ENCODE assay signal across 1 cellular context in the genomic region with DNA sequence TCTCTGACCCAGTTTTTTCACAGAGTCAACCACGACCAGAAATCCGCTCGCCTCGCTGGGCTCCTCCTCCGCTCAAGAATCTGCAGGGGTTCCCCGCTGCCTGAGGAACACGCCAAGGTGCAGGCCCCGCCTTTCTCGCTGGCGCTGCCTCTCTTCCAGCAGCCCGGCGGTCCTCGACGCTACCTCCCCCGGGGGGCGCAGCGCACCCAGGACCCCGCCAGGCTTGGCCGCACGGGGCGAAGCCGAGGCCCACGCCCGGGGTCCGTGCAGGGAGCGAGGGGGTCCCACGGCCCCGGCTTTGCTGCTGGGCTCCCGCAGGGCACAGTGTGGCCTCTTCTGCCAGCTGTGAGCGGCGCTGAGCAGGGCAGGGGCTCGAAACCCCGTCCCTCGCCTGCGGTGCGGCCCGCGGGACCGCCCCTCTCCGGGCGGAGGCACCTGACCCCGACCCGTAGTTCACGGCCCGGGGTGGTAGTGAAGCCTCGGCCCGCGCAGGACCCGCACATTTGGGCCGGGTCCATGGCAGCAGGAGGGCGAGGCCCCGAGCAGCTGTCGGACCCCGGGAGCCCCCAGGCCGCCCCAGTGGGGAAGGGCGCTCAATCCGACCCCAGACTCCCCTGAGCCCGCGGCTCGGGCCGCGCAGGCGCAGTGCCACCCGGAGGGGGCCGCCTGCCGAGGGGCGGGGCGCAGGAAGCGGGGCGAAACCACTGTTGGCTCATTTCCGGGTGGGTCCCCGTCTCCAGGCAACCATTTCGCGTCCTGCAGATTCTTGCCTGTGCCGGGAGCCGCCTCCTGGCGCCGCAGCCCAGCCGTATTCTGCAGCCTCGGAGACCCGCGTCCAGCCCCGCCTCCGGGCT.
TF ChIP-seq lines count a peak whose summit lies in the region.

No MANE protein-coding gene starts in this region.

TF ChIP-seq in HepG2, 621 proteins besides CTCF, POLR2A, EP300 and RAD21 (continued from another document and continues in another):
- TF ChIP-seq, protein P1, sequence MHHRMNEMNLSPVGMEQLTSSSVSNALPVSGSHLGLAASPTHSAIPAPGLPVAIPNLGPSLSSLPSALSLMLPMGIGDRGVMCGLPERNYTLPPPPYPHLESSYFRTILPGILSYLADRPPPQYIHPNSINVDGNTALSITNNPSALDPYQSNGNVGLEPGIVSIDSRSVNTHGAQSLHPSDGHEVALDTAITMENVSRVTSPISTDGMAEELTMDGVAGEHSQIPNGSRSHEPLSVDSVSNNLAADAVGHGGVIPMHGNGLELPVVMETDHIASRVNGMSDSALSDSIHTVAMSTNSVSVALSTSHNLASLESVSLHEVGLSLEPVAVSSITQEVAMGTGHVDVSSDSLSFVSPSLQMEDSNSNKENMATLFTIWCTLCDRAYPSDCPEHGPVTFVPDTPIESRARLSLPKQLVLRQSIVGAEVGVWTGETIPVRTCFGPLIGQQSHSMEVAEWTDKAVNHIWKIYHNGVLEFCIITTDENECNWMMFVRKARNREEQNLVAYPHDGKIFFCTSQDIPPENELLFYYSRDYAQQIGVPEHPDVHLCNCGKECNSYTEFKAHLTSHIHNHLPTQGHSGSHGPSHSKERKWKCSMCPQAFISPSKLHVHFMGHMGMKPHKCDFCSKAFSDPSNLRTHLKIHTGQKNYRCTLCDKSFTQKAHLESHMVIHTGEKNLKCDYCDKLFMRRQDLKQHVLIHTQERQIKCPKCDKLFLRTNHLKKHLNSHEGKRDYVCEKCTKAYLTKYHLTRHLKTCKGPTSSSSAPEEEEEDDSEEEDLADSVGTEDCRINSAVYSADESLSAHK (CRISPR knock-in tag; IDR thresholded peaks at IDR 0.05; ENCODE audit: borderline replicate concordance), result no peak
- TF ChIP-seq, protein P2, sequence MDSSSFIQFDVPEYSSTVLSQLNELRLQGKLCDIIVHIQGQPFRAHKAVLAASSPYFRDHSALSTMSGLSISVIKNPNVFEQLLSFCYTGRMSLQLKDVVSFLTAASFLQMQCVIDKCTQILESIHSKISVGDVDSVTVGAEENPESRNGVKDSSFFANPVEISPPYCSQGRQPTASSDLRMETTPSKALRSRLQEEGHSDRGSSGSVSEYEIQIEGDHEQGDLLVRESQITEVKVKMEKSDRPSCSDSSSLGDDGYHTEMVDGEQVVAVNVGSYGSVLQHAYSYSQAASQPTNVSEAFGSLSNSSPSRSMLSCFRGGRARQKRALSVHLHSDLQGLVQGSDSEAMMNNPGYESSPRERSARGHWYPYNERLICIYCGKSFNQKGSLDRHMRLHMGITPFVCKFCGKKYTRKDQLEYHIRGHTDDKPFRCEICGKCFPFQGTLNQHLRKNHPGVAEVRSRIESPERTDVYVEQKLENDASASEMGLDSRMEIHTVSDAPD (CRISPR knock-in tag; IDR thresholded peaks at IDR 0.05), result no peak
- TF ChIP-seq, protein P3, sequence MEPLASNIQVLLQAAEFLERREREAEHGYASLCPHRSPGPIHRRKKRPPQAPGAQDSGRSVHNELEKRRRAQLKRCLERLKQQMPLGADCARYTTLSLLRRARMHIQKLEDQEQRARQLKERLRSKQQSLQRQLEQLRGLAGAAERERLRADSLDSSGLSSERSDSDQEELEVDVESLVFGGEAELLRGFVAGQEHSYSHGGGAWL (CRISPR knock-in tag; IDR thresholded peaks at IDR 0.05), result peak; percentile 57; the same call in 1 of the 2 replicates
- TF ChIP-seq NFYB (CRISPR knock-in tag; IDR thresholded peaks at IDR 0.05) (no peak), KDM3A (CRISPR knock-in tag; IDR thresholded peaks at IDR 0.05; ENCODE audit: low read depth) (peak; percentile 66; the same call in 1 of the 2 replicates), PHF8 (CRISPR knock-in tag; IDR thresholded peaks at IDR 0.05) (peak; percentile 89), ZNF788 (CRISPR knock-in tag; IDR thresholded peaks at IDR 0.05; ENCODE audit: borderline replicate concordance) (peak; percentile 62; the same call in 1 of the 2 replicates), PAF1 (CRISPR knock-in tag; IDR thresholded peaks at IDR 0.05) (no peak), FIP1L1 (IDR thresholded peaks at IDR 0.05; ENCODE audit: borderline replicate concordance, insufficient read depth, low read depth, low read length) (no peak), PHF21A (CRISPR knock-in tag; IDR thresholded peaks at IDR 0.05) (no peak), ZNF383 (CRISPR knock-in tag; IDR thresholded peaks at IDR 0.05; ENCODE audit: borderline replicate concordance) (no peak), NKX3-1 (CRISPR knock-in tag; IDR thresholded peaks at IDR 0.05) (no peak), SPEN (CRISPR knock-in tag; IDR thresholded peaks at IDR 0.05; ENCODE audit: low read depth) (peak; percentile 59), KAT2B (IDR thresholded peaks at IDR 0.05; ENCODE audit: borderline replicate concordance, low read depth, low read length) (no peak), ISX (CRISPR knock-in tag; conservative IDR thresholded peaks at IDR 0.05) (no peak), ZMYM2 (CRISPR knock-in tag; IDR thresholded peaks at IDR 0.05) (no peak), ZNF207 (IDR thresholded peaks at IDR 0.05; ENCODE audit: borderline replicate concordance) (no peak), THYN1 (CRISPR knock-in tag; IDR thresholded peaks at IDR 0.05; ENCODE audit: borderline replicate concordance, low read depth) (peak; percentile 77; the same call in 1 of the 2 replicates), ZNF484 (CRISPR knock-in tag; IDR thresholded peaks at IDR 0.05; ENCODE audit: borderline replicate concordance, low read depth) (no peak), ZBTB38 (CRISPR knock-in tag; IDR thresholded peaks at IDR 0.05) (no peak), ZNF326 (CRISPR knock-in tag; IDR thresholded peaks at IDR 0.05; ENCODE audit: borderline replicate concordance) (no peak)
- TF ChIP-seq, protein P4, sequence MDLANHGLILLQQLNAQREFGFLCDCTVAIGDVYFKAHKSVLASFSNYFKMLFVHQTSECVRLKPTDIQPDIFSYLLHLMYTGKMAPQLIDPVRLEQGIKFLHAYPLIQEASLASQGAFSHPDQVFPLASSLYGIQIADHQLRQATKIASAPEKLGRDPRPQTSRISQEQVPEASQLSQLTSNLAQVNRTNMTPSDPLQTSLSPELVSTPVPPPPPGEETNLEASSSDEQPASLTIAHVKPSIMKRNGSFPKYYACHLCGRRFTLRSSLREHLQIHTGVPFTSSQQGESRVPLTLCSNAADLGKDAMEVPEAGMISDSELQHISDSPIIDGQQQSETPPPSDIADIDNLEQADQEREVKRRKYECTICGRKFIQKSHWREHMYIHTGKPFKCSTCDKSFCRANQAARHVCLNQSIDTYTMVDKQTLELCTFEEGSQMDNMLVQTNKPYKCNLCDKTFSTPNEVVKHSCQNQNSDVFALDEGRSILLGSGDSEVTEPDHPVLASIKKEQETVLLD (CRISPR knock-in tag; IDR thresholded peaks at IDR 0.05; ENCODE audit: low read depth), result no peak
- TF ChIP-seq, protein P5, sequence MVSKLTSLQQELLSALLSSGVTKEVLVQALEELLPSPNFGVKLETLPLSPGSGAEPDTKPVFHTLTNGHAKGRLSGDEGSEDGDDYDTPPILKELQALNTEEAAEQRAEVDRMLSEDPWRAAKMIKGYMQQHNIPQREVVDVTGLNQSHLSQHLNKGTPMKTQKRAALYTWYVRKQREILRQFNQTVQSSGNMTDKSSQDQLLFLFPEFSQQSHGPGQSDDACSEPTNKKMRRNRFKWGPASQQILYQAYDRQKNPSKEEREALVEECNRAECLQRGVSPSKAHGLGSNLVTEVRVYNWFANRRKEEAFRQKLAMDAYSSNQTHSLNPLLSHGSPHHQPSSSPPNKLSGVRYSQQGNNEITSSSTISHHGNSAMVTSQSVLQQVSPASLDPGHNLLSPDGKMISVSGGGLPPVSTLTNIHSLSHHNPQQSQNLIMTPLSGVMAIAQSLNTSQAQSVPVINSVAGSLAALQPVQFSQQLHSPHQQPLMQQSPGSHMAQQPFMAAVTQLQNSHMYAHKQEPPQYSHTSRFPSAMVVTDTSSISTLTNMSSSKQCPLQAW (CRISPR knock-in tag; IDR thresholded peaks at IDR 0.05), result no peak
- TF ChIP-seq, protein P6, sequence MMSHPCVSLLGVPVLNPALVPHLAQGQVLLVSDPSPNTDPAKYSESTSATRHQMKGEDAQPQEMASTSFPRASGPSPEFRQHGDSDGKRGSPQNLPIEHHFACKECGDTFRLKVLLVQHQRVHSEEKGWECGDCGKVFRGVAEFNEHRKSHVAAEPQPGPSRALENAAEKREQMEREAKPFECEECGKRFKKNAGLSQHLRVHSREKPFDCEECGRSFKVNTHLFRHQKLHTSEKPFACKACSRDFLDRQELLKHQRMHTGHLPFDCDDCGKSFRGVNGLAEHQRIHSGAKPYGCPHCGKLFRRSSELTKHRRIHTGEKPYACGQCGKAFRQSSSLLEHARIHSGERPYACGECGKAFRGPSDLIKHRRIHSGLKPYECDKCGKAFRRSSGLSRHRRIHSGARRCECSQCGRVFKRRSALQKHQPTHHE (CRISPR knock-in tag; IDR thresholded peaks at IDR 0.05; ENCODE audit: borderline replicate concordance), result no peak
- TF ChIP-seq, protein P7, sequence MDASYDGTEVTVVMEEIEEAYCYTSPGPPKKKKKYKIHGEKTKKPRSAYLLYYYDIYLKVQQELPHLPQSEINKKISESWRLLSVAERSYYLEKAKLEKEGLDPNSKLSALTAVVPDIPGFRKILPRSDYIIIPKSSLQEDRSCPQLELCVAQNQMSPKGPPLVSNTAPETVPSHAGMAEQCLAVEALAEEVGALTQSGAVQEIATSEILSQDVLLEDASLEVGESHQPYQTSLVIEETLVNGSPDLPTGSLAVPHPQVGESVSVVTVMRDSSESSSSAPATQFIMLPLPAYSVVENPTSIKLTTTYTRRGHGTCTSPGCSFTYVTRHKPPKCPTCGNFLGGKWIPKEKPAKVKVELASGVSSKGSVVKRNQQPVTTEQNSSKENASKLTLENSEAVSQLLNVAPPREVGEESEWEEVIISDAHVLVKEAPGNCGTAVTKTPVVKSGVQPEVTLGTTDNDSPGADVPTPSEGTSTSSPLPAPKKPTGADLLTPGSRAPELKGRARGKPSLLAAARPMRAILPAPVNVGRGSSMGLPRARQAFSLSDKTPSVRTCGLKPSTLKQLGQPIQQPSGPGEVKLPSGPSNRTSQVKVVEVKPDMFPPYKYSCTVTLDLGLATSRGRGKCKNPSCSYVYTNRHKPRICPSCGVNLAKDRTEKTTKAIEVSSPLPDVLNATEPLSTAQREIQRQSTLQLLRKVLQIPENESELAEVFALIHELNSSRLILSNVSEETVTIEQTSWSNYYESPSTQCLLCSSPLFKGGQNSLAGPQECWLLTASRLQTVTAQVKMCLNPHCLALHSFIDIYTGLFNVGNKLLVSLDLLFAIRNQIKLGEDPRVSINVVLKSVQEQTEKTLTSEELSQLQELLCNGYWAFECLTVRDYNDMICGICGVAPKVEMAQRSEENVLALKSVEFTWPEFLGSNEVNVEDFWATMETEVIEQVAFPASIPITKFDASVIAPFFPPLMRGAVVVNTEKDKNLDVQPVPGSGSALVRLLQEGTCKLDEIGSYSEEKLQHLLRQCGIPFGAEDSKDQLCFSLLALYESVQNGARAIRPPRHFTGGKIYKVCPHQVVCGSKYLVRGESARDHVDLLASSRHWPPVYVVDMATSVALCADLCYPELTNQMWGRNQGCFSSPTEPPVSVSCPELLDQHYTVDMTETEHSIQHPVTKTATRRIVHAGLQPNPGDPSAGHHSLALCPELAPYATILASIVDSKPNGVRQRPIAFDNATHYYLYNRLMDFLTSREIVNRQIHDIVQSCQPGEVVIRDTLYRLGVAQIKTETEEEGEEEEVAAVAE (CRISPR knock-in tag; IDR thresholded peaks at IDR 0.05; ENCODE audit: borderline replicate concordance), result no peak
- TF ChIP-seq, protein P8, sequence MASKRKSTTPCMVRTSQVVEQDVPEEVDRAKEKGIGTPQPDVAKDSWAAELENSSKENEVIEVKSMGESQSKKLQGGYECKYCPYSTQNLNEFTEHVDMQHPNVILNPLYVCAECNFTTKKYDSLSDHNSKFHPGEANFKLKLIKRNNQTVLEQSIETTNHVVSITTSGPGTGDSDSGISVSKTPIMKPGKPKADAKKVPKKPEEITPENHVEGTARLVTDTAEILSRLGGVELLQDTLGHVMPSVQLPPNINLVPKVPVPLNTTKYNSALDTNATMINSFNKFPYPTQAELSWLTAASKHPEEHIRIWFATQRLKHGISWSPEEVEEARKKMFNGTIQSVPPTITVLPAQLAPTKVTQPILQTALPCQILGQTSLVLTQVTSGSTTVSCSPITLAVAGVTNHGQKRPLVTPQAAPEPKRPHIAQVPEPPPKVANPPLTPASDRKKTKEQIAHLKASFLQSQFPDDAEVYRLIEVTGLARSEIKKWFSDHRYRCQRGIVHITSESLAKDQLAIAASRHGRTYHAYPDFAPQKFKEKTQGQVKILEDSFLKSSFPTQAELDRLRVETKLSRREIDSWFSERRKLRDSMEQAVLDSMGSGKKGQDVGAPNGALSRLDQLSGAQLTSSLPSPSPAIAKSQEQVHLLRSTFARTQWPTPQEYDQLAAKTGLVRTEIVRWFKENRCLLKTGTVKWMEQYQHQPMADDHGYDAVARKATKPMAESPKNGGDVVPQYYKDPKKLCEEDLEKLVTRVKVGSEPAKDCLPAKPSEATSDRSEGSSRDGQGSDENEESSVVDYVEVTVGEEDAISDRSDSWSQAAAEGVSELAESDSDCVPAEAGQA (IDR thresholded peaks at IDR 0.05; ENCODE audit: low read depth), result no peak
- TF ChIP-seq, protein P8 (CRISPR knock-in tag; IDR thresholded peaks at IDR 0.05; ENCODE audit: borderline replicate concordance), result no peak
